Comparison of ENCODE assay signal across 14 cellular contexts in the genomic region with DNA sequence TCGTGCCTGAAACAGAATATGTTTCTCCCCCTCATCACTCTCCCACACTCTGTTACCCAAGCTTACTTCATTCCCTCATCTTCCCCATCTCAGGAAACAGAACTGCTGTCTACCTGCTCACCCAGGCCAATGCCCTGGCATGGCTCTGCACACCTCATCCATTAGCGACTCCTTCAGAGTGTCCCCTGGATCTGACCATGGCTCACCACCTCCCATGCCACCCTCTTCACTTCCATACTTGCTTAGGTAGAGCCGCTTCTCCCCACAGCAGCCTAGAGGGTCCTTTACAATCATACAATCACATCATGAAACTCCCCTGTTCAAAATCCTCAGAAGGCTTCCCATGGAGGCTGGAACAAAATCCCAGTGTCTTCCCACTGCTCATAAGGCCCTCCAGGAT.
"Had no signal": no experiment of that assay in that cellular context is flagged by ENCODE, and none has a peak within 500 bp of the region (broad histone marks: within the 10 kb centered on the region; RNA-seq: fewer than 3 reads in every experiment).

No MANE protein-coding gene starts in this region.

- H3K4me1 Mint-ChIP-seq: naive B cell; stimulated activated naive B cell treated with anti-CD40 and anti-IgM and Interleukin-4, amounts not matched to agents 10 μg/mL and 1 μg/mL and 100 μg/mL, for 72 hours had no signal

- H3K9me3 Mint-ChIP-seq: neural progenitor cell; stimulated activated naive B cell treated with anti-CD40 and anti-IgM and Interleukin-4, amounts not matched to agents 10 μg/mL and 1 μg/mL and 100 μg/mL, for 72 hours; T-helper 2 cell treated with Interferon-gamma antibody and Interleukin-4, amounts not matched to agents 5 μg/mL and 100 μg/mL, for 36 hours had no signal

- H3K4me3 Mint-ChIP-seq: naive B cell; neural progenitor cell; stimulated activated naive B cell treated with anti-CD40 and anti-IgM and Interleukin-4, amounts not matched to agents 10 μg/mL and 1 μg/mL and 100 μg/mL, for 72 hours; T-helper 2 cell treated with Interferon-gamma antibody and Interleukin-4, amounts not matched to agents 5 μg/mL and 100 μg/mL, for 36 hours had no signal

- FAIRE-seq: colon, endothelial cell of umbilical vein had no signal

- H3K27ac ChIP-seq: foreskin keratinocyte, neural progenitor cell, suprapubic skin, upper lobe of left lung had no signal

- H3K27ac Mint-ChIP-seq: naive B cell; stimulated activated naive B cell treated with anti-CD40 and anti-IgM and Interleukin-4, amounts not matched to agents 10 μg/mL and 1 μg/mL and 100 μg/mL, for 72 hours; T-helper 2 cell treated with Interferon-gamma antibody and Interleukin-4, amounts not matched to agents 5 μg/mL and 100 μg/mL, for 36 hours had no signal

- DNase-seq: activated CD4-positive, alpha-beta T cell treated with anti-CD3 and anti-CD28 coated beads, Interleukin-2, amount 50 U/mL, for 1 hour; activated CD8-positive, alpha-beta memory T cell treated with anti-CD3 and anti-CD28 coated beads for 24 hours; activated naive CD4-positive, alpha-beta T cell; aorta; foreskin keratinocyte; naive B cell; stimulated activated naive B cell treated with anti-CD40 and anti-IgM and Interleukin-4, amounts not matched to agents 10 μg/mL and 1 μg/mL and 100 μg/mL, for 72 hours; SW 1271 had no signal

- H3K4me3 ChIP-seq: neural progenitor cell, suprapubic skin, upper lobe of left lung had no signal

- H3K36me3 Mint-ChIP-seq: stimulated activated naive B cell treated with anti-CD40 and anti-IgM and Interleukin-4, amounts not matched to agents 10 μg/mL and 1 μg/mL and 100 μg/mL, for 72 hours had no signal
